20 cellular contexts compared by ENCODE assay signal in genomic region chr9:137109250-137110146, GRCh38. TPM values are rescaled to one million over a fixed set of nuclear protein-coding genes. Genes with fewer than 3 reads are reported as not detected.
"Had no signal": no experiment of that assay in that cellular context is flagged by ENCODE, and none has a peak within 500 bp of the region (broad histone marks: within the 10 kb centered on the region; RNA-seq: fewer than 3 reads in every experiment).

No MANE protein-coding gene starts in this region.

- H3K27ac ChIP-seq: coronary artery, gastrocnemius medialis, left lung, psoas muscle, right lobe of liver, thoracic aorta, upper lobe of left lung had no signal

- H3K4me1 ChIP-seq: psoas muscle, right lobe of liver had no signal

- ATAC-seq: gastrocnemius medialis; left lung; stimulated activated memory B cell treated with anti-CD40 and anti-IgM and Interleukin-4, amounts not matched to agents 10 μg/mL and 1 μg/mL and 100 μg/mL, for 72 hours had no signal

- DNase-seq: activated B cell treated with CpG ODN at 0.5 μM for 24 hours; activated CD4-positive, alpha-beta memory T cell treated with anti-CD3 and anti-CD28 coated beads, Interleukin-2, amount 10 ng/mL, durations not matched to agents 7 days and 5 days; activated CD4-positive, alpha-beta T cell treated with anti-CD3 and anti-CD28 coated beads for 4 hours; activated naive CD4-positive, alpha-beta T cell treated with anti-CD3 and anti-CD28 coated beads, Interleukin-2, amount 10 ng/mL, durations not matched to agents 7 days and 5 days; activated naive CD8-positive, alpha-beta T cell treated with anti-CD3 and anti-CD28 coated beads, Interleukin-2, amount 50 U/mL, for 24 hours; activated T-cell treated with anti-CD3 and anti-CD28 coated beads, Interleukin-2, amount 50 U/mL, for 24 hours; erythroblast; gastrocnemius medialis; head of caudate nucleus; right lobe of liver; small intestine; stimulated activated CD4-positive, alpha-beta T cell treated with anti-CD3 and anti-CD28 coated beads, Interleukin-4, amount 100 ng/mL, for 24 hours had no signal

- H3K9me3 ChIP-seq: gastrocnemius medialis, left lung, psoas muscle, right lobe of liver, thoracic aorta, upper lobe of left lung had no signal

- H3K4me3 ChIP-seq: coronary artery, gastrocnemius medialis, left lung, psoas muscle, right lobe of liver, thoracic aorta, upper lobe of left lung had no signal

- H3K27me3 ChIP-seq: gastrocnemius medialis, left lung, right lobe of liver, upper lobe of left lung had no signal

RNA-seq across cellular contexts. Expression of gene GRIN1, which starts 29.5 kb away (rescaled TPM):
- total RNA-seq: gastrocnemius medialis, mononuclear cell, osteocyte, psoas muscle, right lobe of liver, thoracic aorta had no signal
